1 cellular context compared by ENCODE assay signal in the genomic region with DNA sequence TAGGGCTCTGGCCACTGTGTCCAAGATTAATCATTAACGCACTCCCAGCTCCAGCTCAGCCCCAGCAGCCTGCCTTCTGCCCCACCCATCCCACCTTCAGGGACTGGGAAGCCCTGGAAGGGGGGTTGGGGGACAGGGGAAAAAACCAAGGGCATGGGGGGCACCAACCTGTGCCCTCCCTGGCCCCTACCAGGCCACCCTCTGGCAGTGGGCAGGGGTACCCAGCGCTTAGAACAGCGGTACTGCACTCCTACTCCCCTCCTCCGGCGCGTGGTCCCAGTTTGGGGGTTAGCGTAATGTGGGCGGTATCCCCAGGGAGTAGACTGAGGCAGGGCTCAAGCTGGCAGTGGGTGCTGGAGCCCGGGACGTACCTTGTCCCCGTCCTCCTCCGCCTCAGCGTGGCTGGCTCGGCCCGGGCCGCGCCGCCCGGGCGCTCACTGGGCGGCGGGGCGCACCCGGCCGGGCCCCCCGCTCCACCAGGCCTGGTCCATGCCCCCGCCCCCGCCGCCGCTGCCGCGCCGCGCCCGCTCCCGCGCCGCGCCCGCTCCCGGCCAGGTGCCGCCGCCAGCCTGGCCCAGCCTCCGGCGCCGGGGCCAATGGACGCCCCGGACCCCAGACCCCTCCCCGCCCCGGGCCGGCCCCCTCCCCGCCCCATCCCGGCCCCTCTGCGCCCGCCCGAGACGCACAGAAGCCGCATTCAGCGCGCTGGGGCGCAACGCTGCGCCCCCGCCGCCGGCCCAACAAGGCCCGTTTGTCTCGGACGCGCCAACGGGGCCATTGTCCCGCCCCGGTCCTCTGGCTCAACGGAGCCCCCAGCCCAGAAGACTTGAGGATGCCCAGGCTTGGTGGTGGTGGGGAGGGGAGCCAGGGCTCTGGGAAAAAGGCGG.
TF ChIP-seq lines count a peak whose summit lies in the region.

A gene with protein sequence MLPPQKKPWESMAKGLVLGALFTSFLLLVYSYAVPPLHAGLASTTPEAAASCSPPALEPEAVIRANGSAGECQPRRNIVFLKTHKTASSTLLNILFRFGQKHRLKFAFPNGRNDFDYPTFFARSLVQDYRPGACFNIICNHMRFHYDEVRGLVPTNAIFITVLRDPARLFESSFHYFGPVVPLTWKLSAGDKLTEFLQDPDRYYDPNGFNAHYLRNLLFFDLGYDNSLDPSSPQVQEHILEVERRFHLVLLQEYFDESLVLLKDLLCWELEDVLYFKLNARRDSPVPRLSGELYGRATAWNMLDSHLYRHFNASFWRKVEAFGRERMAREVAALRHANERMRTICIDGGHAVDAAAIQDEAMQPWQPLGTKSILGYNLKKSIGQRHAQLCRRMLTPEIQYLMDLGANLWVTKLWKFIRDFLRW (minus strand): TSS at position 571 of the 887 bp plus-strand sequence. CDS start 17,273 bp downstream, outside the sequence.

TF ChIP-seq in HepG2, 621 proteins besides CTCF, POLR2A, EP300 and RAD21 (continued from another document and continues in another):
- TF ChIP-seq, protein P1, sequence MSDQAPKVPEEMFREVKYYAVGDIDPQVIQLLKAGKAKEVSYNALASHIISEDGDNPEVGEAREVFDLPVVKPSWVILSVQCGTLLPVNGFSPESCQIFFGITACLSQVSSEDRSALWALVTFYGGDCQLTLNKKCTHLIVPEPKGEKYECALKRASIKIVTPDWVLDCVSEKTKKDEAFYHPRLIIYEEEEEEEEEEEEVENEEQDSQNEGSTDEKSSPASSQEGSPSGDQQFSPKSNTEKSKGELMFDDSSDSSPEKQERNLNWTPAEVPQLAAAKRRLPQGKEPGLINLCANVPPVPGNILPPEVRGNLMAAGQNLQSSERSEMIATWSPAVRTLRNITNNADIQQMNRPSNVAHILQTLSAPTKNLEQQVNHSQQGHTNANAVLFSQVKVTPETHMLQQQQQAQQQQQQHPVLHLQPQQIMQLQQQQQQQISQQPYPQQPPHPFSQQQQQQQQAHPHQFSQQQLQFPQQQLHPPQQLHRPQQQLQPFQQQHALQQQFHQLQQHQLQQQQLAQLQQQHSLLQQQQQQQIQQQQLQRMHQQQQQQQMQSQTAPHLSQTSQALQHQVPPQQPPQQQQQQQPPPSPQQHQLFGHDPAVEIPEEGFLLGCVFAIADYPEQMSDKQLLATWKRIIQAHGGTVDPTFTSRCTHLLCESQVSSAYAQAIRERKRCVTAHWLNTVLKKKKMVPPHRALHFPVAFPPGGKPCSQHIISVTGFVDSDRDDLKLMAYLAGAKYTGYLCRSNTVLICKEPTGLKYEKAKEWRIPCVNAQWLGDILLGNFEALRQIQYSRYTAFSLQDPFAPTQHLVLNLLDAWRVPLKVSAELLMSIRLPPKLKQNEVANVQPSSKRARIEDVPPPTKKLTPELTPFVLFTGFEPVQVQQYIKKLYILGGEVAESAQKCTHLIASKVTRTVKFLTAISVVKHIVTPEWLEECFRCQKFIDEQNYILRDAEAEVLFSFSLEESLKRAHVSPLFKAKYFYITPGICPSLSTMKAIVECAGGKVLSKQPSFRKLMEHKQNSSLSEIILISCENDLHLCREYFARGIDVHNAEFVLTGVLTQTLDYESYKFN (CRISPR knock-in tag; conservative IDR thresholded peaks at IDR 0.05) = peak; percentile 51
- no peak for TF ChIP-seq ZNF607 (CRISPR knock-in tag; IDR thresholded peaks at IDR 0.05; ENCODE audit: borderline replicate concordance)
- no peak for TF ChIP-seq EZH2 (conservative IDR thresholded peaks at IDR 0.05; ENCODE audit: low read depth, low read length)
- TF ChIP-seq MIXL1 (CRISPR knock-in tag; IDR thresholded peaks at IDR 0.05) = 0 out of 2 replicates have a peak, but pooled peaks have one; percentile 38
- TF ChIP-seq ZBTB49 (CRISPR knock-in tag; IDR thresholded peaks at IDR 0.05; ENCODE audit: borderline replicate concordance) = no peak
- TF ChIP-seq ZNF24 (IDR thresholded peaks at IDR 0.05) = no peak
- peak; percentile 62; the same call in 1 of the 2 replicates for TF ChIP-seq PHF21A (CRISPR knock-in tag; IDR thresholded peaks at IDR 0.05)
- no peak for TF ChIP-seq ZNF563 (CRISPR knock-in tag; IDR thresholded peaks at IDR 0.05)
- TF ChIP-seq XRCC5 (optimal IDR thresholded peaks at IDR 0.05; ENCODE audit: low read length) = peak; percentile 46
- no peak for TF ChIP-seq MEF2D (CRISPR knock-in tag; IDR thresholded peaks at IDR 0.05)
- TF ChIP-seq FOXA1 (IDR thresholded peaks at IDR 0.05) = no peak
- no peak for TF ChIP-seq FOXA1 (CRISPR knock-in tag; IDR thresholded peaks at IDR 0.05)
- TF ChIP-seq, protein P2, sequence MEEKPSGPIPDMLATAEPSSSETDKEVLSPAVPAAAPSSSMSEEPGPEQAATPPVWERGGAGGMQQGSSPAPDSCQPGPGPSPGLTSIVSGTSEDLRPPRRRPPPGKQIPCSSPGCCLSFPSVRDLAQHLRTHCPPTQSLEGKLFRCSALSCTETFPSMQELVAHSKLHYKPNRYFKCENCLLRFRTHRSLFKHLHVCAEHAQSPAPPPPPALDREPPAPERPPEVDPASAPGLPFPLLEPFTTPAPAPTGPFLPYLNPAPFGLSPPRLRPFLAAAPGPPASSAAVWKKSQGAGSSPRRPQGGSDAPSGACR (CRISPR knock-in tag; IDR thresholded peaks at IDR 0.05) = no peak
- TF ChIP-seq GABPB1 (CRISPR knock-in tag; IDR thresholded peaks at IDR 0.05) = 0 out of 2 replicates have a peak, but pooled peaks have one; percentile 19
- TF ChIP-seq RNF2 (conservative IDR thresholded peaks at IDR 0.05; ENCODE audit: low read depth) = no peak
- no peak for TF ChIP-seq ZNF75D (CRISPR knock-in tag; IDR thresholded peaks at IDR 0.05; ENCODE audit: borderline replicate concordance)
- TF ChIP-seq BORCS8-MEF2B (CRISPR knock-in tag; IDR thresholded peaks at IDR 0.05) = peak; percentile 16; the same call in 1 of the 2 replicates
- TF ChIP-seq, protein P3, sequence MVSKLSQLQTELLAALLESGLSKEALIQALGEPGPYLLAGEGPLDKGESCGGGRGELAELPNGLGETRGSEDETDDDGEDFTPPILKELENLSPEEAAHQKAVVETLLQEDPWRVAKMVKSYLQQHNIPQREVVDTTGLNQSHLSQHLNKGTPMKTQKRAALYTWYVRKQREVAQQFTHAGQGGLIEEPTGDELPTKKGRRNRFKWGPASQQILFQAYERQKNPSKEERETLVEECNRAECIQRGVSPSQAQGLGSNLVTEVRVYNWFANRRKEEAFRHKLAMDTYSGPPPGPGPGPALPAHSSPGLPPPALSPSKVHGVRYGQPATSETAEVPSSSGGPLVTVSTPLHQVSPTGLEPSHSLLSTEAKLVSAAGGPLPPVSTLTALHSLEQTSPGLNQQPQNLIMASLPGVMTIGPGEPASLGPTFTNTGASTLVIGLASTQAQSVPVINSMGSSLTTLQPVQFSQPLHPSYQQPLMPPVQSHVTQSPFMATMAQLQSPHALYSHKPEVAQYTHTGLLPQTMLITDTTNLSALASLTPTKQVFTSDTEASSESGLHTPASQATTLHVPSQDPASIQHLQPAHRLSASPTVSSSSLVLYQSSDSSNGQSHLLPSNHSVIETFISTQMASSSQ (IDR thresholded peaks at IDR 0.05; ENCODE audit: low read depth) = peak; percentile 96
- TF ChIP-seq, protein P3 (CRISPR knock-in tag; IDR thresholded peaks at IDR 0.05; ENCODE audit: borderline replicate concordance) = peak; percentile 97
- no peak for TF ChIP-seq HDAC6 (IDR thresholded peaks at IDR 0.05; ENCODE audit: low read depth, low read length)
- TF ChIP-seq, protein P4, sequence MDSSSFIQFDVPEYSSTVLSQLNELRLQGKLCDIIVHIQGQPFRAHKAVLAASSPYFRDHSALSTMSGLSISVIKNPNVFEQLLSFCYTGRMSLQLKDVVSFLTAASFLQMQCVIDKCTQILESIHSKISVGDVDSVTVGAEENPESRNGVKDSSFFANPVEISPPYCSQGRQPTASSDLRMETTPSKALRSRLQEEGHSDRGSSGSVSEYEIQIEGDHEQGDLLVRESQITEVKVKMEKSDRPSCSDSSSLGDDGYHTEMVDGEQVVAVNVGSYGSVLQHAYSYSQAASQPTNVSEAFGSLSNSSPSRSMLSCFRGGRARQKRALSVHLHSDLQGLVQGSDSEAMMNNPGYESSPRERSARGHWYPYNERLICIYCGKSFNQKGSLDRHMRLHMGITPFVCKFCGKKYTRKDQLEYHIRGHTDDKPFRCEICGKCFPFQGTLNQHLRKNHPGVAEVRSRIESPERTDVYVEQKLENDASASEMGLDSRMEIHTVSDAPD (CRISPR knock-in tag; IDR thresholded peaks at IDR 0.05) = no peak
- peak; percentile 50; the same call in 1 of the 2 replicates for TF ChIP-seq PHF8 (CRISPR knock-in tag; IDR thresholded peaks at IDR 0.05)
- TF ChIP-seq ZNF235 (CRISPR knock-in tag; IDR thresholded peaks at IDR 0.05; ENCODE audit: borderline replicate concordance) = peak; percentile 79; the same call in 1 of the 2 replicates
- TF ChIP-seq RXRB (CRISPR knock-in tag; IDR thresholded peaks at IDR 0.05; ENCODE audit: borderline replicate concordance) = 0 out of 2 replicates have a peak, but pooled peaks have one; percentile 14
- peak; percentile 17; the same call in 1 of the 2 replicates for TF ChIP-seq ARID4A (CRISPR knock-in tag; IDR thresholded peaks at IDR 0.05; ENCODE audit: borderline replicate concordance)
- no peak for TF ChIP-seq MED1 (CRISPR knock-in tag; IDR thresholded peaks at IDR 0.05)
- no peak for TF ChIP-seq SOX5 (CRISPR knock-in tag; IDR thresholded peaks at IDR 0.05; ENCODE audit: borderline replicate concordance)
- TF ChIP-seq YEATS2 (CRISPR knock-in tag; IDR thresholded peaks at IDR 0.05; ENCODE audit: borderline replicate concordance) = no peak
- TF ChIP-seq ZBTB2 (CRISPR knock-in tag; IDR thresholded peaks at IDR 0.05; ENCODE audit: low read depth) = no peak
- no peak for TF ChIP-seq SMAD9 (CRISPR knock-in tag; IDR thresholded peaks at IDR 0.05)
- 0 out of 2 replicates have a peak, but pooled peaks have one; percentile 27 for TF ChIP-seq KLF6 (CRISPR knock-in tag; IDR thresholded peaks at IDR 0.05)
- no peak for TF ChIP-seq ZNF510 (CRISPR knock-in tag; IDR thresholded peaks at IDR 0.05; ENCODE audit: low read depth)
- peak; percentile 90 for TF ChIP-seq HNRNPLL (IDR thresholded peaks at IDR 0.05; ENCODE audit: low read depth, low read length, poor library complexity, severe bottlenecking)
